Comparison of ENCODE assay signal across 15 cellular contexts in genomic region chr2:136310797-136311558, GRCh38.
DNase-seq lines count a peak whose midpoint lies in the region; ATAC-seq, FAIRE-seq and TF ChIP-seq lines count a peak whose summit lies in the region.
"Had no signal": no experiment of that assay in that cellular context is flagged by ENCODE, and none has a peak within 500 bp of the region (broad histone marks: within the 10 kb centered on the region; RNA-seq: fewer than 3 reads in every experiment).

No MANE protein-coding gene starts in this region.

- peak overlapping the region; percentile 82 for H3K27ac Mint-ChIP-seq in activated naive CD4-positive, alpha-beta T cell treated with anti-CD3 and anti-CD28 coated beads for 36 hours
- H3K27ac Mint-ChIP-seq in activated naive CD4-positive, alpha-beta T cell treated with anti-CD3 and anti-CD28 coated beads, Interleukin-2, amount 50 U/mL, for 72 hours = peak overlapping the region; percentile 63 to 91
- H3K27ac Mint-ChIP-seq in stimulated activated memory B cell treated with anti-CD40 and anti-IgM and Interleukin-4, amounts not matched to agents 10 μg/mL and 1 μg/mL and 100 μg/mL, for 72 hours = peak overlapping the region; percentile 85

- no peak overlapping the region for H3K4me3 Mint-ChIP-seq in activated naive CD4-positive, alpha-beta T cell treated with anti-CD3 and anti-CD28 coated beads for 36 hours
- peak overlapping the region; percentile 18 for H3K4me3 Mint-ChIP-seq in stimulated activated memory B cell treated with anti-CD40 and anti-IgM and Interleukin-4, amounts not matched to agents 10 μg/mL and 1 μg/mL and 100 μg/mL, for 72 hours

- ATAC-seq in activated naive CD4-positive, alpha-beta T cell treated with anti-CD3 and anti-CD28 coated beads, Interleukin-2, amount 50 U/mL, for 72 hours = peak; percentile 81 to 89
- peak; percentile 83 for ATAC-seq in stimulated activated memory B cell treated with anti-CD40 and anti-IgM and Interleukin-4, amounts not matched to agents 10 μg/mL and 1 μg/mL and 100 μg/mL, for 72 hours

- H3K27ac ChIP-seq in PC-9 = no peak overlapping the region
- H3K27ac ChIP-seq in small intestine (ENCODE audit: low read depth in 1 of 2, low read length in 1 of 2) = no peak overlapping the region
- H3K27ac ChIP-seq: esophagus muscularis mucosa, hepatocyte, spleen had no signal

- H3K4me2 ChIP-seq in PC-9 = no peak overlapping the region
- H3K4me2 ChIP-seq: hepatocyte had no signal

- POLR2A ChIA-PET in PC-9 (lab: Charles Lee; ENCODE audit: unreplicated experiment) = no interaction called here

- no peak overlapping the region for H2AFZ ChIP-seq in PC-9
- H2AFZ ChIP-seq: hepatocyte had no signal

- H3K36me3 Mint-ChIP-seq in activated naive CD4-positive, alpha-beta T cell treated with anti-CD3 and anti-CD28 coated beads for 36 hours (ENCODE audit: low read depth) = no peaks in the 10 kb centered on the region
- H3K36me3 Mint-ChIP-seq in activated naive CD4-positive, alpha-beta T cell treated with anti-CD3 and anti-CD28 coated beads, Interleukin-2, amount 50 U/mL, for 72 hours = peaks cover 7 to 16% of the 10 kb centered on the region in 2 donors
- no peaks in the 10 kb centered on the region for H3K36me3 Mint-ChIP-seq in stimulated activated memory B cell treated with anti-CD40 and anti-IgM and Interleukin-4, amounts not matched to agents 10 μg/mL and 1 μg/mL and 100 μg/mL, for 72 hours

- no peaks in the 10 kb centered on the region for H4K20me1 ChIP-seq in PC-9 (ENCODE audit: insufficient read depth)

- H3K9me3 Mint-ChIP-seq in activated naive CD4-positive, alpha-beta T cell treated with anti-CD3 and anti-CD28 coated beads for 36 hours = no peaks in the 10 kb centered on the region
- H3K9me3 Mint-ChIP-seq in activated naive CD4-positive, alpha-beta T cell treated with anti-CD3 and anti-CD28 coated beads, Interleukin-2, amount 50 U/mL, for 72 hours = peaks cover 4 to 6% of the 10 kb centered on the region in 2 donors
- H3K9me3 Mint-ChIP-seq in stimulated activated memory B cell treated with anti-CD40 and anti-IgM and Interleukin-4, amounts not matched to agents 10 μg/mL and 1 μg/mL and 100 μg/mL, for 72 hours = no peaks in the 10 kb centered on the region

- peak; percentile 60 for DNase-seq in activated naive CD4-positive, alpha-beta T cell treated with anti-CD3 and anti-CD28 coated beads for 36 hours
- DNase-seq in activated naive CD4-positive, alpha-beta T cell treated with anti-CD3 and anti-CD28 coated beads, Interleukin-2, amount 50 U/mL, for 16 hours = no peak
- DNase-seq in NOMO-1 treated with dmso at 0.1 percent for 144 hours (lab: John Stamatoyannopoulos, UW; ENCODE audit: unreplicated experiment) (peak; percentile 48), PC-9 (no peak), 8988T (no peak), small intestine (no peak)
- DNase-seq in activated naive CD4-positive, alpha-beta T cell treated with anti-CD3 and anti-CD28 coated beads, Interleukin-2, amount 50 U/mL, for 72 hours (ENCODE audit: low spot score in 2 of 2) = no peak
- DNase-seq: HCEC 1CT, KG1, NCI-H1694, posterior cingulate gyrus, spleen had no signal

- CTCF ChIA-PET in activated naive CD4-positive, alpha-beta T cell treated with anti-CD3 and anti-CD28 coated beads for 36 hours (lab: Charles Lee) = interaction anchor here (0.8 to 1.5 kb wide), 4 partner anchors 8 to 396 kb away, joined by 3 to 5 read pairs (median 4); no protein-coding TSS in a partner anchor
- CTCF ChIA-PET in PC-9 (lab: Charles Lee) = no interaction called here

- no peaks in the 10 kb centered on the region for H3K79me2 ChIP-seq in PC-9 (ENCODE audit: low read depth)
- H3K79me2 ChIP-seq: hepatocyte had no signal

- no peaks in the 10 kb centered on the region for H3F3A ChIP-seq in PC-9 (ENCODE audit: insufficient read depth, low read depth)

- H3K4me1 ChIP-seq in PC-9 (replicated peaks; ENCODE audit: insufficient read depth) (no peaks in the 10 kb centered on the region), small intestine (ENCODE audit: control insufficient read depth in 2 of 2, insufficient read depth in 1 of 2, low read depth in 1 of 2, low read length in 1 of 2) (no peaks in the 10 kb centered on the region)
- H3K4me1 ChIP-seq: esophagus muscularis mucosa had no signal

- 79 to 87% (median 80%) methylated on average over 11 of the region's 11 CpGs for WGBS in small intestine, 3 donors

- H3K4me1 Mint-ChIP-seq in activated naive CD4-positive, alpha-beta T cell treated with anti-CD3 and anti-CD28 coated beads for 36 hours (ENCODE audit: low read depth) = peaks cover 19% of the 10 kb centered on the region
- peaks cover 39% of the 10 kb centered on the region for H3K4me1 Mint-ChIP-seq in stimulated activated memory B cell treated with anti-CD40 and anti-IgM and Interleukin-4, amounts not matched to agents 10 μg/mL and 1 μg/mL and 100 μg/mL, for 72 hours

- intact Hi-C loops in activated naive CD4-positive, alpha-beta T cell treated with anti-CD3 and anti-CD28 coated beads for 36 hours (cut with micrococcal nuclease) = loop anchor here (1.0 to 2.0 kb wide), 10 partner anchors 16 to 326 kb away; partner anchors contain the start of gene DARS1
- intact Hi-C loops in PC-9 (cut with micrococcal nuclease; ENCODE audit: unreplicated experiment) = no loop called here

- H3K36me3 ChIP-seq in PC-9 (ENCODE audit: low read depth) (no peaks in the 10 kb centered on the region), small intestine (ENCODE audit: control insufficient read depth in 2 of 2, insufficient read depth in 2 of 2, low read length in 2 of 2) (no peaks in the 10 kb centered on the region)
- H3K36me3 ChIP-seq: esophagus muscularis mucosa, spleen had no signal

- H3K27me3 ChIP-seq in PC-9 (ENCODE audit: insufficient read depth, low read depth) = no peaks in the 10 kb centered on the region
- H3K27me3 ChIP-seq in small intestine (ENCODE audit: control insufficient read depth in 2 of 2, insufficient read depth in 2 of 2, low read length in 2 of 2) = no peaks in the 10 kb centered on the region
- H3K27me3 ChIP-seq: esophagus muscularis mucosa, hepatocyte had no signal

- no peak overlapping the region for H3K4me3 ChIP-seq in PC-9
- no peak overlapping the region for H3K4me3 ChIP-seq in small intestine (ENCODE audit: low read depth in 1 of 2, low read length in 2 of 2)
- H3K4me3 ChIP-seq: esophagus muscularis mucosa, hepatocyte, spleen had no signal

- TF ChIP-seq CTCF in PC-9 (conservative IDR thresholded peaks at IDR 0.05) = no peak

- H3K9me2 ChIP-seq in PC-9 (ENCODE audit: insufficient read depth) = no peaks in the 10 kb centered on the region

- H3K27me3 Mint-ChIP-seq in activated naive CD4-positive, alpha-beta T cell treated with anti-CD3 and anti-CD28 coated beads for 36 hours (ENCODE audit: low read depth) = no peaks in the 10 kb centered on the region
- H3K27me3 Mint-ChIP-seq in stimulated activated memory B cell treated with anti-CD40 and anti-IgM and Interleukin-4, amounts not matched to agents 10 μg/mL and 1 μg/mL and 100 μg/mL, for 72 hours = no peaks in the 10 kb centered on the region

- no peak for FAIRE-seq in small intestine (lab: Jason Lieb, UNC)

- H3K9me3 ChIP-seq in PC-9 (ENCODE audit: insufficient read depth, low read depth) = no peaks in the 10 kb centered on the region
- H3K9me3 ChIP-seq in small intestine (ENCODE audit: control insufficient read depth, low read depth) = no peaks in the 10 kb centered on the region
- H3K9me3 ChIP-seq: esophagus muscularis mucosa, spleen had no signal

- no TSS peak for BruUV-seq in PC-9 (replicated peaks; lab: Mats Ljungman, UMichigan)

Comparison
In these comparisons a context has a peak if more than half of its experiments do, and no peak if none do; other contexts are left out.
1. DNase-seq: peak in activated naive CD4-positive, alpha-beta T cell treated with anti-CD3 and anti-CD28 coated beads for 36 hours (single experiment) and NOMO-1 treated with dmso at 0.1 percent for 144 hours (single experiment); none in activated naive CD4-positive, alpha-beta T cell treated with anti-CD3 and anti-CD28 coated beads, Interleukin-2, amount 50 U/mL, for 16 hours (single experiment), activated naive CD4-positive, alpha-beta T cell treated with anti-CD3 and anti-CD28 coated beads, Interleukin-2, amount 50 U/mL, for 72 hours (0 of 2), PC-9 (0 of 2), 8988T (single experiment) and small intestine (single experiment).
2. Peak in every context shown above with its lines, with median percentiles within 50 percentile points of each other: H3K27ac Mint-ChIP-seq.